ENCODE assay signal across 8 cellular contexts in the genomic region with DNA sequence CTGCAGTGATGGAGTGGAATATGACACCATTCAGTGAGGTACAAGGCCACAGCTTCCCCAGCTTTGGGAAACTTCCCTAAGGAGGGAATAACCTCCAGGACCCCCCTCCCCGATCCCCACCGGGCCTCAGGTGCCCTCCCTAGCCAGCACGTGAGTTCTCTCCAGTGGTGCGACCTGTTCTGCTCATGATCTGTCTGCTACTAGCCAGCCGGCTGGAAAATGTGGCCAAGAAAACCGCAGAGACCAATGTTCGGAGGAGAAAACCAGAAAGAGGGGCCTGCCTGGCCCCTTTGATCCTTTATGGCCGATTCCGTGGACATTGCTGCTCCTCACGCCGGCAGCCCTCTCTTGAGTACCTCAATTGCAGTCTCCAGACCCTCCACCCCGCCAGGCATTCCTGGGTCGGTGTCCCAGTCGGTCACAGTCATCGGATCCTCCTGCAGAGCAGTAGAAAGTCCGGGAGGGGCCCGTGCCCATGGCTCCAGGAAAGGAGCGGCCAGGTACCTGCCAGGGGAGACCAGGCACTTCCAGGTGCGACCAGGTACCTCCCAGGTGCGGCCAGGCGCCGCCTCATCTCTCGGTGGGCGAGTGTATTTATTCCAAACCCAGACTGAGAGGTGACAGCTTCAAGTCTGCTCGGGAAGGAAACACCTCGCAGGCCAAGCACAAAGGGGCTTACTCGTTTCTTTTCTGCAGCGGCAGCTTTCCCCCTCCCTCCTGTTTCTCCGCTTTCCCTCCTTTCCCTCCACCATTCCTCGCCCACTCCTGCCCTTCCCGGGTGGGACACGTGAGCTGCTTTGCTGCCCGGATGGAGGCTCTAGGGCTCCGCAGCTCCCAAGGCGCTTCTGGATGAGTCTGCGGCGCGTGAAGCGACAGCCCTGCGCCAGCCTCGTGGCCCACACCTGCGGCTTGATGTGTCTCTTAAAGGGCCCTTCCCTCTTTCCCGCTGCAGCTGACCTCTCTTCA. TPM values are rescaled to one million over a fixed set of nuclear protein-coding genes. Genes with fewer than 3 reads are reported as not detected.
DNase-seq lines count a peak whose midpoint lies in the region; ATAC-seq and TF ChIP-seq lines count a peak whose summit lies in the region.

No MANE protein-coding gene starts in this region.

- peaks cover 56% of the 10 kb centered on the region for H3K27me3 Mint-ChIP-seq in nephron (ENCODE audit: low read depth)

- intact Hi-C loops in sciatic nerve (cut with DNase I): no loop called here

- H3K4me1 Mint-ChIP-seq in nephron: peaks cover 9% of the 10 kb centered on the region

- no peaks in the 10 kb centered on the region for H3K36me3 Mint-ChIP-seq in nephron (ENCODE audit: low read depth)

- ATAC-seq in sciatic nerve (no peak), GM18517 (IDR thresholded peaks at IDR 0.05; ENCODE audit: unreplicated experiment) (no peak)

- H3K9me3 Mint-ChIP-seq in nephron: peaks cover 9% of the 10 kb centered on the region

- peak overlapping the region; percentile 51 for H3K4me3 ChIP-seq in epithelial cell of proximal tubule (ENCODE audit: low read depth, low read length)

- H3K27ac Mint-ChIP-seq in nephron: no peak overlapping the region

- peak overlapping the region; percentile 48 to 82 (median 75) for H3K4me3 Mint-ChIP-seq in nephron

- DNase-seq in COLO668 (lab: John Stamatoyannopoulos, UW; ENCODE audit: unreplicated experiment) (peak; percentile 48), NCI-H748 (lab: John Stamatoyannopoulos, UW; ENCODE audit: unreplicated experiment) (peak; percentile 73), epithelial cell of proximal tubule (ENCODE audit: low read depth) (no peak), H4 (ENCODE audit: low spot score) (no peak), A172 (ENCODE audit: low spot score) (no peak), sciatic nerve (ENCODE audit: low spot score) (no peak)

- TF ChIP-seq CTCF in epithelial cell of proximal tubule (conservative IDR thresholded peaks at IDR 0.05; ENCODE audit: low read depth, low read length) (no peak), nephron (IDR thresholded peaks at IDR 0.05; ENCODE audit: unreplicated experiment in 3 of 3) (no peak)

RNA-seq across cellular contexts. Expression of a gene that starts 39.6 kb away (rescaled TPM):
- total RNA-seq in epithelial cell of proximal tubule (28.4 and 31.0 TPM in 2 replicates), sciatic nerve (24.8 TPM)
- 36.6 and 43.2 TPM in 2 replicates for total RNA-seq in H4 (2014; rRNA removed; shearing (Covaris generic))
- 29.2 and 30.4 TPM in 2 replicates for total RNA-seq in A172 (2014; rRNA removed; shearing (Covaris generic))

Comparison
In these comparisons a context has a peak if more than half of its experiments do, and no peak if none do; other contexts are left out.
1. DNase-seq: peak in COLO668 (single experiment) and NCI-H748 (single experiment); none in epithelial cell of proximal tubule (single experiment), H4 (single experiment), A172 (single experiment) and sciatic nerve (single experiment).